ENCODE assay signal across 1 cellular context in the genomic region with DNA sequence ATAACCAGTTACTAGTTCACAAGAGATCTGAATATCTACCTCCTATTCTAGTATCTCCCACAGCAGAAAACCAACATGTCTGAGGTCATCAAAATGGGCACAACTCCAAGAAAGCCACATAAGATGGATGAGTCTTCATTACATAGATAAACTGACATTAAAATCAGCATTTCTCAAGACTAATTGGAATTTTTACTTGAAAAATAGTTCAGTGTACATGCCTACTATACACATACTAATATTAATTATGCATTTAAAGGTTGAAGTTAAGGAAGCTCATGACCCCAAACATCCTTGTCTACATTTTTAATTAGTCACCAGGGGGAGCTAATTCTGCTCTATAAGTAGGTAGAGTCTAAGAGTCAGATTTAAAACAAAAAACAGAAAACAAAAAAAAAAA.
TF ChIP-seq lines count a peak whose summit lies in the region.

No MANE protein-coding gene starts in this region.

TF ChIP-seq in SK-N-SH, 30 proteins besides CTCF, POLR2A, EP300 and RAD21 (continued from another document):
- TF ChIP-seq ZBTB33 (IDR thresholded peaks at IDR 0.05; ENCODE audit: borderline replicate concordance, low read depth) = no peak
- TF ChIP-seq MAX (IDR thresholded peaks at IDR 0.05; ENCODE audit: low read depth) = no peak
- TF ChIP-seq MEF2A (IDR thresholded peaks at IDR 0.05; ENCODE audit: borderline replicate concordance, low read depth) = no peak
- no peak for TF ChIP-seq CHD2 (IDR thresholded peaks at IDR 0.05; ENCODE audit: low read length, partially characterized antibody)
- TF ChIP-seq, protein P1, sequence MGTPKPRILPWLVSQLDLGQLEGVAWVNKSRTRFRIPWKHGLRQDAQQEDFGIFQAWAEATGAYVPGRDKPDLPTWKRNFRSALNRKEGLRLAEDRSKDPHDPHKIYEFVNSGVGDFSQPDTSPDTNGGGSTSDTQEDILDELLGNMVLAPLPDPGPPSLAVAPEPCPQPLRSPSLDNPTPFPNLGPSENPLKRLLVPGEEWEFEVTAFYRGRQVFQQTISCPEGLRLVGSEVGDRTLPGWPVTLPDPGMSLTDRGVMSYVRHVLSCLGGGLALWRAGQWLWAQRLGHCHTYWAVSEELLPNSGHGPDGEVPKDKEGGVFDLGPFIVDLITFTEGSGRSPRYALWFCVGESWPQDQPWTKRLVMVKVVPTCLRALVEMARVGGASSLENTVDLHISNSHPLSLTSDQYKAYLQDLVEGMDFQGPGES (IDR thresholded peaks at IDR 0.05; ENCODE audit: low read depth, low read length) = no peak
- no peak for TF ChIP-seq RCOR1 (IDR thresholded peaks at IDR 0.05; ENCODE audit: low read length)
- TF ChIP-seq SMC3 (IDR thresholded peaks at IDR 0.05; ENCODE audit: low read depth, low read length) = no peak
